In genomic region chr21:45470087-45470515, GRCh38 we compare ENCODE assay signal across 1 cellular context.
TF ChIP-seq lines count a peak whose summit lies in the region.

No MANE protein-coding gene starts in this region.

TF ChIP-seq in HepG2, 621 proteins besides CTCF, POLR2A, EP300 and RAD21 (continued from another document):
- TF ChIP-seq ZNF761 (CRISPR knock-in tag; conservative IDR thresholded peaks at IDR 0.05) (0 out of 2 replicates have a peak, but pooled peaks have one; percentile 6), ZC3H4 (CRISPR knock-in tag; IDR thresholded peaks at IDR 0.05; ENCODE audit: borderline replicate concordance) (0 out of 2 replicates have a peak, but pooled peaks have one; percentile 64), FUBP1 (CRISPR knock-in tag; IDR thresholded peaks at IDR 0.05; ENCODE audit: borderline replicate concordance) (0 out of 2 replicates have a peak, but pooled peaks have one; percentile 5), KDM5A (IDR thresholded peaks at IDR 0.05; ENCODE audit: borderline replicate concordance, low read length) (peak; percentile 51; the same call in 1 of the 2 replicates), ZNF703 (CRISPR knock-in tag; IDR thresholded peaks at IDR 0.05; ENCODE audit: borderline replicate concordance) (no peak), YY1 (IDR thresholded peaks at IDR 0.05; ENCODE audit: insufficient read depth, insufficient replicate concordance, low read depth, low read length) (peak; percentile 7), ZSCAN21 (CRISPR knock-in tag; IDR thresholded peaks at IDR 0.05; ENCODE audit: borderline replicate concordance) (0 out of 2 replicates have a peak, but pooled peaks have one; percentile 7), RBFOX2 (IDR thresholded peaks at IDR 0.05; ENCODE audit: low read depth, low read length) (peak; percentile 76), MYNN (CRISPR knock-in tag; IDR thresholded peaks at IDR 0.05; ENCODE audit: low read depth) (no peak), GRHL1 (CRISPR knock-in tag; conservative IDR thresholded peaks at IDR 0.05) (no peak)
TF ChIP-seq in HepG2: peak in this region for 10.
